Comparison of ENCODE assay signal across 8 cellular contexts in the genomic region with DNA sequence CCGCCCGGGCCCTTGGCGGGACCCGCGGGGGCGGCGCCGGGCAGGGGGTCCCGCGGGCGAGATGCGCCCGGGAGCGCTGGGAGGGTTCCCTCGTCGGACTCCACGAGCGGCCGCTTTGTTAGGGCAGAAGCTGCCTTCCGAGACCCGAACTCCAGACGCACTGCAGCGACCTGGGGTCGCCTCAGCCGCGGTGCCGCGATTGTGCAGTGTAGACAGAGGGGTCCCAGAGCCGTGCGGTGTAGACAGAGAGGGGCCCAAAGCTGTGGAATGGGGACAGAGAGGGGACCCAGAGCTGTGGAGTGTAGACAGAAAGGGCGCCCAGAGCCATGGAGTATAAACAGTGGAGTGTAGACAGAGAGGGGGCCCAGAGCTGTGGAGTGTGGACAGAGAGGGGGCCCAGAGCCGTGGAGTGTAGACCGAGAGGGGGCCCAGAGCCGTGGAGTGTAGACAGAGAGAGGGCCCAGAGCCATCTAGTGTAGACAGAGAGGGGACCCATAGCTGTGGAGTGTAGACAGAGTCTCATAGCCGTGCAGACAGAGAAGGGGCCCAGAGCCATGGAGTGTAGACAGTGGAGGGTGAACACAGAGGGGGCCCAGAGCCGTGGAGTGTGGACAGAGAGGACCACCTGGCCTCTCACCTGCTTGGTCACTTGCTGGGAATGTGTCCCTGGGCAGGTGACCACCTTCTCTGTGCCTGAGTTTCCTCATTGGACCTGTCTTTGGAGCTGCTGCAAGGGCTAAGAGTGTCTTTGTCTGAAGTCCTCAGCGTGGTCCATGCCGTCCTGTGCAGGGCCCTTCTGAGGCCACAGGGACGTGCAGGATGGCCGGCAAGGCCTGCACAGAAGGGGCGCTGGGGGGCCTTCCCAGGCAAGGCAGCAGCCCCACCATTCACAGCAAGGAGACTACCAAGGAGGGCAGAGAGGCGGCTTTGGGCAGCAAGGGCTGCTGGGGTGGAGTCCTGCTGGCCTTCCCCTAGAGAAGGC. TPM values are rescaled to one million over a fixed set of nuclear protein-coding genes. Genes with fewer than 3 reads are reported as not detected.
A peak's percentile ranks its signal among the peaks of the same experiment; 100 is the strongest.
DNase-seq lines count a peak whose midpoint lies in the region; ATAC-seq and TF ChIP-seq lines count a peak whose summit lies in the region.

No MANE protein-coding gene starts in this region.

- peaks cover 0 to 12% of the 10 kb centered on the region in 2 donors for H3K4me1 ChIP-seq in esophagus (ENCODE audit: control insufficient read depth in 2 of 2, insufficient read depth in 2 of 2, low read length in 1 of 2)
- H3K4me1 ChIP-seq in osteoblast (ENCODE audit: insufficient read depth, low read length): peaks cover 17% of the 10 kb centered on the region

- TF ChIP-seq CTCF in GM13976 (IDR thresholded peaks at IDR 0.05; ENCODE audit: borderline replicate concordance, control extremely low read depth, extremely low read depth, insufficient read depth, missing control alignments) (no peak), osteoblast (IDR thresholded peaks at IDR 0.05; ENCODE audit: extremely low read depth, low read depth, low read length) (no peak)

- peak overlapping the region; percentile 89 for H2AFZ ChIP-seq in osteoblast (ENCODE audit: low read length)

- DNase-seq in GM13976 (ENCODE audit: low spot score): peak; percentile 21
- DNase-seq in osteoblast (ENCODE audit: insufficient read length, low spot score, missing footprints): peak; percentile 92
- DNase-seq in dedifferentiated amniotic fluid mesenchymal stem cell (ENCODE audit: extremely low spot score): no peak
- no peak for DNase-seq in NCI-H1930 (lab: John Stamatoyannopoulos, UW)
- no peak for DNase-seq in SIG-M5 treated with dmso at 0.1 percent for 504 hours (lab: John Stamatoyannopoulos, UW; ENCODE audit: unreplicated experiment)
- DNase-seq in effector CD8-positive, alpha-beta T cell (lab: John Stamatoyannopoulos, UW): no peak

- no peaks in the 10 kb centered on the region for H3K9me3 ChIP-seq in esophagus (ENCODE audit: control insufficient read depth in 2 of 2, insufficient read depth in 1 of 2, low read depth in 1 of 2, low read length in 1 of 2)
- no peaks in the 10 kb centered on the region for H3K9me3 ChIP-seq in osteoblast (ENCODE audit: low read depth, low read length)

- ATAC-seq in SK-N-SH treated with all-trans-retinoic acid at 6 μM for 48 hours: peak; percentile 3

- peaks cover 37% of the 10 kb centered on the region for H3K79me2 ChIP-seq in osteoblast (ENCODE audit: insufficient read depth, low read length)

- H3K36me3 ChIP-seq in esophagus (ENCODE audit: control insufficient read depth in 2 of 2, insufficient read depth in 2 of 2, low read length in 1 of 2) (no peaks in the 10 kb centered on the region), osteoblast (ENCODE audit: insufficient read depth, low read length) (no peaks in the 10 kb centered on the region)

- in situ Hi-C loops in GM13976 (cut with MboI; ENCODE audit: low sequenced_read_pairs, unreplicated experiment): no loop called here

- H3K4me3 ChIP-seq in esophagus (ENCODE audit: low read depth in 1 of 2, low read length in 2 of 2) (peak overlapping the region; percentile 48 to 50), osteoblast (ENCODE audit: insufficient read depth, low read length) (peak overlapping the region; percentile 79)

- H3K4me2 ChIP-seq in osteoblast (ENCODE audit: insufficient read depth, low read length): peak overlapping the region; percentile 85

- WGBS in esophagus, 2 donors: 15 to 18% methylated on average over 41 to 42 of the region's 42 CpGs

- no peaks in the 10 kb centered on the region for H3K27me3 ChIP-seq in esophagus (ENCODE audit: control insufficient read depth in 1 of 2, insufficient read depth in 2 of 2, low read length in 2 of 2)
- H3K27me3 ChIP-seq in osteoblast (ENCODE audit: insufficient read depth, low read length): no peaks in the 10 kb centered on the region

- H4K20me1 ChIP-seq in osteoblast (ENCODE audit: insufficient read depth, low read length): peaks cover 6% of the 10 kb centered on the region

- H3K27ac ChIP-seq in esophagus (ENCODE audit: low read depth in 2 of 2, low read length in 1 of 2): peak overlapping the region; percentile 55 to 66
- peak overlapping the region; percentile 53 for H3K27ac ChIP-seq in osteoblast (ENCODE audit: low read depth, low read length)

TF ChIP-seq in SK-N-SH treated with all-trans-retinoic acid at 6 μM for 48 hours, 23 proteins besides CTCF, POLR2A, EP300 and RAD21:
- TF ChIP-seq ARNTL (CRISPR knock-in tag; IDR thresholded peaks at IDR 0.05; ENCODE audit: borderline replicate concordance, low read depth): no peak
- TF ChIP-seq TOX (CRISPR knock-in tag; IDR thresholded peaks at IDR 0.05; ENCODE audit: borderline replicate concordance): no peak
- TF ChIP-seq CSRNP3 (CRISPR knock-in tag; IDR thresholded peaks at IDR 0.05): no peak
- TF ChIP-seq PPARA (CRISPR knock-in tag; IDR thresholded peaks at IDR 0.05; ENCODE audit: borderline replicate concordance): no peak
- TF ChIP-seq, protein P1, sequence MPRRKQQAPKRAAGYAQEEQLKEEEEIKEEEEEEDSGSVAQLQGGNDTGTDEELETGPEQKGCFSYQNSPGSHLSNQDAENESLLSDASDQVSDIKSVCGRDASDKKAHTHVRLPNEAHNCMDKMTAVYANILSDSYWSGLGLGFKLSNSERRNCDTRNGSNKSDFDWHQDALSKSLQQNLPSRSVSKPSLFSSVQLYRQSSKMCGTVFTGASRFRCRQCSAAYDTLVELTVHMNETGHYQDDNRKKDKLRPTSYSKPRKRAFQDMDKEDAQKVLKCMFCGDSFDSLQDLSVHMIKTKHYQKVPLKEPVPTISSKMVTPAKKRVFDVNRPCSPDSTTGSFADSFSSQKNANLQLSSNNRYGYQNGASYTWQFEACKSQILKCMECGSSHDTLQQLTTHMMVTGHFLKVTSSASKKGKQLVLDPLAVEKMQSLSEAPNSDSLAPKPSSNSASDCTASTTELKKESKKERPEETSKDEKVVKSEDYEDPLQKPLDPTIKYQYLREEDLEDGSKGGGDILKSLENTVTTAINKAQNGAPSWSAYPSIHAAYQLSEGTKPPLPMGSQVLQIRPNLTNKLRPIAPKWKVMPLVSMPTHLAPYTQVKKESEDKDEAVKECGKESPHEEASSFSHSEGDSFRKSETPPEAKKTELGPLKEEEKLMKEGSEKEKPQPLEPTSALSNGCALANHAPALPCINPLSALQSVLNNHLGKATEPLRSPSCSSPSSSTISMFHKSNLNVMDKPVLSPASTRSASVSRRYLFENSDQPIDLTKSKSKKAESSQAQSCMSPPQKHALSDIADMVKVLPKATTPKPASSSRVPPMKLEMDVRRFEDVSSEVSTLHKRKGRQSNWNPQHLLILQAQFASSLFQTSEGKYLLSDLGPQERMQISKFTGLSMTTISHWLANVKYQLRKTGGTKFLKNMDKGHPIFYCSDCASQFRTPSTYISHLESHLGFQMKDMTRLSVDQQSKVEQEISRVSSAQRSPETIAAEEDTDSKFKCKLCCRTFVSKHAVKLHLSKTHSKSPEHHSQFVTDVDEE (CRISPR knock-in tag; IDR thresholded peaks at IDR 0.05): no peak
- TF ChIP-seq, protein P2, sequence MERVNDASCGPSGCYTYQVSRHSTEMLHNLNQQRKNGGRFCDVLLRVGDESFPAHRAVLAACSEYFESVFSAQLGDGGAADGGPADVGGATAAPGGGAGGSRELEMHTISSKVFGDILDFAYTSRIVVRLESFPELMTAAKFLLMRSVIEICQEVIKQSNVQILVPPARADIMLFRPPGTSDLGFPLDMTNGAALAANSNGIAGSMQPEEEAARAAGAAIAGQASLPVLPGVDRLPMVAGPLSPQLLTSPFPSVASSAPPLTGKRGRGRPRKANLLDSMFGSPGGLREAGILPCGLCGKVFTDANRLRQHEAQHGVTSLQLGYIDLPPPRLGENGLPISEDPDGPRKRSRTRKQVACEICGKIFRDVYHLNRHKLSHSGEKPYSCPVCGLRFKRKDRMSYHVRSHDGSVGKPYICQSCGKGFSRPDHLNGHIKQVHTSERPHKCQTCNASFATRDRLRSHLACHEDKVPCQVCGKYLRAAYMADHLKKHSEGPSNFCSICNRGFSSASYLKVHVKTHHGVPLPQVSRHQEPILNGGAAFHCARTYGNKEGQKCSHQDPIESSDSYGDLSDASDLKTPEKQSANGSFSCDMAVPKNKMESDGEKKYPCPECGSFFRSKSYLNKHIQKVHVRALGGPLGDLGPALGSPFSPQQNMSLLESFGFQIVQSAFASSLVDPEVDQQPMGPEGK (CRISPR knock-in tag; IDR thresholded peaks at IDR 0.05; ENCODE audit: borderline replicate concordance): no peak
- TF ChIP-seq, protein P3, sequence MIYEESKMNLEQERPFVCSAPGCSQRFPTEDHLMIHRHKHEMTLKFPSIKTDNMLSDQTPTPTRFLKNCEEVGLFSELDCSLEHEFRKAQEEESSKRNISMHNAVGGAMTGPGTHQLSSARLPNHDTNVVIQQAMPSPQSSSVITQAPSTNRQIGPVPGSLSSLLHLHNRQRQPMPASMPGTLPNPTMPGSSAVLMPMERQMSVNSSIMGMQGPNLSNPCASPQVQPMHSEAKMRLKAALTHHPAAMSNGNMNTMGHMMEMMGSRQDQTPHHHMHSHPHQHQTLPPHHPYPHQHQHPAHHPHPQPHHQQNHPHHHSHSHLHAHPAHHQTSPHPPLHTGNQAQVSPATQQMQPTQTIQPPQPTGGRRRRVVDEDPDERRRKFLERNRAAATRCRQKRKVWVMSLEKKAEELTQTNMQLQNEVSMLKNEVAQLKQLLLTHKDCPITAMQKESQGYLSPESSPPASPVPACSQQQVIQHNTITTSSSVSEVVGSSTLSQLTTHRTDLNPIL (CRISPR knock-in tag; IDR thresholded peaks at IDR 0.05; ENCODE audit: low read depth): no peak
- no peak for TF ChIP-seq BACH2 (CRISPR knock-in tag; IDR thresholded peaks at IDR 0.05; ENCODE audit: borderline replicate concordance)
- no peak for TF ChIP-seq ZFP30 (CRISPR knock-in tag; IDR thresholded peaks at IDR 0.05)
- TF ChIP-seq OSR1 (CRISPR knock-in tag; IDR thresholded peaks at IDR 0.05): no peak
- TF ChIP-seq ZFP3 (CRISPR knock-in tag; IDR thresholded peaks at IDR 0.05): no peak
TF ChIP-seq in SK-N-SH treated with all-trans-retinoic acid at 6 μM for 48 hours: peak in this region for 0.

RNA-seq across cellular contexts. Expression of gene RGS12, which starts 0.9 kb away (rescaled TPM):
- 10 to 100 TPM; 54.3 to 62.9 TPM for polyA plus RNA-seq in esophagus
- total RNA-seq in osteoblast: 19.2 and 61.2 TPM in 2 replicates

RNA-seq across cellular contexts. Expression of gene MSANTD1, which starts 44.7 kb away (rescaled TPM):
- polyA plus RNA-seq in esophagus: under 1 TPM; 0.16 to 0.61 TPM
- 0.59 and 0.72 TPM in 2 replicates for total RNA-seq in osteoblast

Comparison
In these comparisons a context has a peak if more than half of its experiments do, and no peak if none do; other contexts are left out.
1. DNase-seq: peak in GM13976 (single experiment) and osteoblast (single experiment); none in dedifferentiated amniotic fluid mesenchymal stem cell (single experiment), NCI-H1930 (0 of 2), SIG-M5 treated with dmso at 0.1 percent for 504 hours (single experiment) and effector CD8-positive, alpha-beta T cell (single experiment).